ENCODE assay signal across 15 cellular contexts in the genomic region with DNA sequence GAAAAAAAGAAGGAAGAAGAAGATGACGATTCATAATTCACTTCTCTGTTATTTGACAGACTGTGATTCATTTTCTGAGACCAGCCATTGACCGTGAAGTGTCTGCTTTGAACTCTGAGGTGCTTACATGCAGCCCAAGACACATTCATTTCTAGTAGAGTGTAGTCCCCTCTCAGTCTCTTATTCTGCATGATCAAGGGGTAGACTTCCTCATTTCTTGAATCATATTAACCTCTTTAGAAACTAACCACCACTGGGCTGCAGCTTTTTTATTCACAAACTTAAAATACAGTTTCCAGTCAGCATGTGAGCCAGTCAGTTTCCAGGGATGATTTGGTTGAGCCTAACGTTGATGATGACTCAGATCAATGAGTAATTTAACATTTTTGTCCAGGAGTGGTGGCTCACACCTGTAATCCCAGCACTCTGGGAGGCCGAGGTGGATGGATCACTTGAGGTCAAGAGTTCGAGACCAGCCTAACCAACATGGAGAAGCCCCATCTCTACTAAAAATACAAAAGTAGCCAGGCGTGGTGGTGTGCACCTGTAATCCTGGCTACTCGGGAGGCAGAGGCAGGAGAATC. TPM values are rescaled to one million over a fixed set of nuclear protein-coding genes. Genes with fewer than 3 reads are reported as not detected.
A peak's percentile ranks its signal among the peaks of the same experiment; 100 is the strongest.
DNase-seq lines count a peak whose midpoint lies in the region; FAIRE-seq and TF ChIP-seq lines count a peak whose summit lies in the region.
"Had no signal": no experiment of that assay in that cellular context is flagged by ENCODE, and none has a peak within 500 bp of the region (broad histone marks: within the 10 kb centered on the region; RNA-seq: fewer than 3 reads in every experiment).

No MANE protein-coding gene starts in this region.

- H3K4me3 ChIP-seq in HEK293 (ENCODE audit: low read depth, low read length), result no peak overlapping the region
- no peak overlapping the region for H3K4me3 ChIP-seq in NB4 (ENCODE audit: low read depth, low read length)
- no peak overlapping the region for H3K4me3 ChIP-seq in epithelial cell of esophagus (ENCODE audit: low read length)
- no peak overlapping the region for H3K4me3 ChIP-seq in MG63
- H3K4me3 ChIP-seq: BLaER1, body of pancreas, esophagus muscularis mucosa had no signal

- CTCF ChIA-PET in HEK293 (lab: Yijun Ruan, JAX), result interaction anchor here (0.6 to 8.4 kb wide), 5 partner anchors 17 to 1882 kb away, joined by 3 to 134 read pairs (median 4); no protein-coding TSS in a partner anchor

- H3K4me1 ChIP-seq in HEK293 (ENCODE audit: control insufficient read depth, insufficient read depth, low read length), result no peaks in the 10 kb centered on the region

- DNase-seq in GM12891 (ENCODE audit: insufficient read length, low spot score) (no peak), NB4 (ENCODE audit: low read depth) (peak; percentile 48), epithelial cell of esophagus (ENCODE audit: low read depth) (peak; percentile 20), MG63 (no peak), erythroblast (lab: John Stamatoyannopoulos, UW) (no peak), RCC 7860 (ENCODE audit: low spot score) (no peak)
- DNase-seq: activated CD4-positive, alpha-beta T cell treated with anti-CD3 and anti-CD28 coated beads, Interleukin-2, amount 10 ng/mL, durations not matched to agents 7 days and 5 days; dermis blood vessel endothelial cell; kidney glomerular epithelial cell; occipital lobe; Right ventricle myocardium superior had no signal

- no peaks in the 10 kb centered on the region for H3K27me3 ChIP-seq in MG63
- H3K27me3 ChIP-seq: BLaER1, body of pancreas, esophagus muscularis mucosa had no signal

- POLR2A ChIA-PET in HEK293 (lab: Yijun Ruan, JAX), result no interaction called here

- no peak for TF ChIP-seq POLR2A in GM12891 (IDR thresholded peaks at IDR 0.05; ENCODE audit: low read depth, low read length)
- no peak for TF ChIP-seq POLR2A in NB4 (IDR thresholded peaks at IDR 0.05; ENCODE audit: extremely low read depth, insufficient read length)
- no peak for TF ChIP-seq POLR2A in erythroblast (IDR thresholded peaks at IDR 0.05; ENCODE audit: low read length)

- TF ChIP-seq CTCF in HEK293 (tag by site-specific recombination; IDR thresholded peaks at IDR 0.05) (no peak), NB4 (IDR thresholded peaks at IDR 0.05; ENCODE audit: low read depth, low read length) (no peak), epithelial cell of esophagus (IDR thresholded peaks at IDR 0.05; ENCODE audit: insufficient read depth, low read depth, low read length, missing control alignments) (no peak)

- H3K36me3 ChIP-seq in HEK293 (ENCODE audit: control insufficient read depth in 2 of 2, insufficient read depth in 1 of 2, low read length in 2 of 2) (peaks cover 0 to 4% of the 10 kb centered on the region in 2 experiments; a peak in 1 of 3 replicates), MG63 (no peaks in the 10 kb centered on the region; the same call in 1 of the 2 replicates)

- no peak for FAIRE-seq in GM12891 (lab: Jason Lieb, UNC)
- no peak for FAIRE-seq in RCC 7860 (lab: Jason Lieb, UNC)

- H3K27ac ChIP-seq in HEK293 (ENCODE audit: extremely low read depth, low read depth, low read length), result no peak overlapping the region
- H3K27ac ChIP-seq: BLaER1, body of pancreas, esophagus muscularis mucosa had no signal

- no peaks in the 10 kb centered on the region for H3K9me3 ChIP-seq in HEK293 (ENCODE audit: control insufficient read depth, insufficient read depth, low read depth, low read length)
- H3K9me3 ChIP-seq in MG63, result peaks cover 5% of the 10 kb centered on the region; the same call in 1 of the 2 replicates
- H3K9me3 ChIP-seq: BLaER1, body of pancreas, esophagus muscularis mucosa had no signal

TF ChIP-seq in GM12891, 5 proteins besides CTCF, POLR2A, EP300 and RAD21:
- peak; percentile 81 for TF ChIP-seq SPI1 (IDR thresholded peaks at IDR 0.05; ENCODE audit: low read depth, low read length)
- TF ChIP-seq POLR2AphosphoS5 (IDR thresholded peaks at IDR 0.05; ENCODE audit: low read depth, low read length), result no peak
- TF ChIP-seq POU2F2 (IDR thresholded peaks at IDR 0.05; ENCODE audit: low read depth, low read length), result no peak
- TF ChIP-seq TAF1 (IDR thresholded peaks at IDR 0.05; ENCODE audit: low read depth, low read length), result no peak
- TF ChIP-seq PAX5 (IDR thresholded peaks at IDR 0.05; ENCODE audit: insufficient read depth, low read length, severe bottlenecking), result no peak
TF ChIP-seq in GM12891: peak in this region for 1.

TF ChIP-seq in HEK293, 187 proteins besides CTCF, POLR2A, EP300 and RAD21:
- peak; percentile 64 for TF ChIP-seq ZNF350 (tag by site-specific recombination; IDR thresholded peaks at IDR 0.05)
- no peak for TF ChIP-seq ZFP3 (tag by site-specific recombination; IDR thresholded peaks at IDR 0.05; ENCODE audit: low read depth)

RNA-seq across cellular contexts. Expression of gene OTULIN, which starts 59.2 kb away (rescaled TPM):
- polyA plus RNA-seq in GM12891 (2012; ENCODE audit: low read depth, missing spikeins), result 12.5 TPM
- total RNA-seq in MG63 (2014; rRNA removed; shearing (Covaris generic); ENCODE audit: low replicate concordance), result 19.1 and 71.5 TPM in 2 replicates

Comparison
In these comparisons a context has a peak if more than half of its experiments do, and no peak if none do; other contexts are left out.
1. DNase-seq: peak in NB4 (single experiment) and epithelial cell of esophagus (single experiment); none in GM12891 (single experiment), MG63 (single experiment), erythroblast (0 of 2) and RCC 7860 (single experiment).